Comparison of ENCODE assay signal across 13 cellular contexts in the genomic region with DNA sequence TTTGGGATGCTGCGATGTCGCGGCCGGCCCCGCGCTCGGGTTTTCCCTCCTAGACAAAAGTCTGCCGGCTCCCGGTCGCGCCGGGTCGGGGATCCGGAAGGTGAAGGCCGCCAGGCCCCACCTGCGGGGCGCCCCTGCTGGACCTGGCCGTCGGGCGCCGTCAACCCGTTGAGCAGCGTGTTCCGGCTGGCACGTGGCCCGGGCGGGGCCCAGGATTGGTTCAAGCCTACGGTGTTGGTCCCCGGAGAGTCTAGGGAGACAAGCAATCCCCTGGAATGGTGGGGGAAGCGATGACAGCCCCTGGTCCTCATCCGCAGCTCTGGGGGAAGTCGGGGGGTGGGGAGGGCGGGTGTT. TPM values are rescaled to one million over a fixed set of nuclear protein-coding genes. Genes with fewer than 3 reads are reported as not detected.
A peak's percentile ranks its signal among the peaks of the same experiment; 100 is the strongest.
DNase-seq lines count a peak whose midpoint lies in the region; ATAC-seq, FAIRE-seq and TF ChIP-seq lines count a peak whose summit lies in the region.
"Not testable (repeated sequence)": the region's sequence is repeated elsewhere in the genome, so short reads cannot be mapped to it uniquely, and the experiment has no call there.
"Had no signal": no experiment of that assay in that cellular context is flagged by ENCODE, and none has a peak within 500 bp of the region (broad histone marks: within the 10 kb centered on the region; RNA-seq: fewer than 3 reads in every experiment).

No MANE protein-coding gene starts in this region.

- not testable (repeated sequence) for H3K9me3 ChIP-seq in DND-41 (ENCODE audit: insufficient read depth, low read length, severe bottlenecking); pancreas

- not testable (repeated sequence) for H3K27ac ChIP-seq in DND-41 (ENCODE audit: low read length); pancreas

- FAIRE-seq in pancreas (lab: Jason Lieb, UNC) = not testable (repeated sequence)

- H3K79me2 ChIP-seq in DND-41 (ENCODE audit: insufficient read depth, low read length) = not testable (repeated sequence)

- not testable (repeated sequence) for H3K4me1 ChIP-seq in DND-41 (ENCODE audit: insufficient read depth, low read length); pancreas

- TF ChIP-seq CTCF in DND-41 (IDR thresholded peaks at IDR 0.05; ENCODE audit: borderline replicate concordance, extremely low read depth, low read length, poor library complexity, severe bottlenecking); pancreas (IDR thresholded peaks at IDR 0.05): not testable (repeated sequence)

- WGBS in pancreas, 2 donors = no CpG with 5 or more reads among the region's 33 CpGs

- not testable (repeated sequence) for H3K36me3 ChIP-seq in DND-41 (ENCODE audit: insufficient read depth, low read length); pancreas

- H2AFZ ChIP-seq in DND-41 (ENCODE audit: low read depth, low read length) = not testable (repeated sequence)

- intact Hi-C loops in Right ventricle myocardium inferior (cut with DNase I); pancreas (cut with DNase I): not testable (repeated sequence)

- H3K9ac ChIP-seq in DND-41 (ENCODE audit: low read depth, low read length) = not testable (repeated sequence)

- H3K4me2 ChIP-seq in DND-41 (ENCODE audit: insufficient read depth, low read length) = not testable (repeated sequence)

- not testable (repeated sequence) for H4K20me1 ChIP-seq in DND-41 (ENCODE audit: insufficient read depth, low read length)

- H3K4me3 ChIP-seq in DND-41 (ENCODE audit: low read depth in 1 of 2, low read length in 2 of 2); pancreas: not testable (repeated sequence)

- peak; percentile 71 for ATAC-seq in DND-41 (ENCODE audit: insufficient read depth, low read depth)
- peak; percentile 63 for ATAC-seq in GM19372 (IDR thresholded peaks at IDR 0.05; ENCODE audit: low read depth, unreplicated experiment)
- ATAC-seq in GM21723 (IDR thresholded peaks at IDR 0.05; ENCODE audit: unreplicated experiment) = peak; percentile 69
- peak; percentile 65 for ATAC-seq in HG02970 (IDR thresholded peaks at IDR 0.05; ENCODE audit: low FRiP score, unreplicated experiment)
- ATAC-seq in HG03432 (IDR thresholded peaks at IDR 0.05; ENCODE audit: unreplicated experiment) = peak; percentile 73
- ATAC-seq in activated CD4-positive, CD25-positive, alpha-beta regulatory T cell treated with anti-CD3 and anti-CD28 coated beads, Interleukin-2, amount 50 U/mL, for 24 hours = peak; percentile 77 to 78
- ATAC-seq in Right ventricle myocardium inferior = peak; percentile 58
- peak; percentile 68 to 81 (median 74) for ATAC-seq in pancreas

- not testable (repeated sequence) for DNase-seq in DND-41; Right ventricle myocardium inferior (ENCODE audit: missing footprints); pancreas

- not testable (repeated sequence) for H3K27me3 ChIP-seq in DND-41 (ENCODE audit: insufficient read depth, low read length, poor library complexity); pancreas

RNA-seq across cellular contexts. Expression of gene SMIM11, which starts 0.3 kb away (rescaled TPM):
- total RNA-seq in Right ventricle myocardium inferior (15.6 TPM), pancreas (10 to 100 TPM in 1 of 6 donors, 1 to 10 TPM in 5; 2.3 to 10.8 (median 4.9) TPM)
- polyA plus RNA-seq in pancreas = 1 to 10 TPM; 1.3 to 3.3 TPM

RNA-seq across cellular contexts. Expression of gene KCNE2, which starts 11.8 kb away (rescaled TPM):
- total RNA-seq in Right ventricle myocardium inferior = not detected
- total RNA-seq in pancreas = not detected
- not detected for polyA plus RNA-seq in pancreas
- total RNA-seq: activated CD4-positive, alpha-beta memory T cell treated with anti-CD3 and anti-CD28 coated beads for 36 hours; smooth muscle cell; vagina had no signal

RNA-seq across cellular contexts. Expression of gene SMIM34, which starts 48.2 kb away (rescaled TPM):
- total RNA-seq in Right ventricle myocardium inferior (not detected), pancreas (not detected)
- polyA plus RNA-seq in pancreas = not detected
- total RNA-seq: activated CD4-positive, alpha-beta memory T cell treated with anti-CD3 and anti-CD28 coated beads for 36 hours; smooth muscle cell; stomach; vagina had no signal
- polyA plus RNA-seq: ovary, smooth muscle cell, stomach had no signal
